In genomic region chr11:1842149-1843097, GRCh38 we compare ENCODE assay signal across 2 cellular contexts.
TF ChIP-seq lines count a peak whose summit lies in the region.

No MANE protein-coding gene starts in this region.

TF ChIP-seq in GM12878, 131 proteins besides CTCF, POLR2A, EP300 and RAD21:
- TF ChIP-seq USF1 (IDR thresholded peaks at IDR 0.05; ENCODE audit: borderline replicate concordance, extremely low read length, insufficient read depth, low read depth, low read length) = peak; percentile 1
- no peak for TF ChIP-seq KDM1A (IDR thresholded peaks at IDR 0.05; ENCODE audit: borderline replicate concordance)
TF ChIP-seq in GM12878: peak in this region for 1.

TF ChIP-seq in liver, 16 proteins besides CTCF, POLR2A, EP300 and RAD21:
- TF ChIP-seq FOXA1 (IDR thresholded peaks at IDR 0.05) (no peak), NR2F2 (IDR thresholded peaks at IDR 0.05) (peak; percentile 35)
TF ChIP-seq in liver: peak in this region for 1.
